20 cellular contexts compared by ENCODE assay signal in the genomic region with DNA sequence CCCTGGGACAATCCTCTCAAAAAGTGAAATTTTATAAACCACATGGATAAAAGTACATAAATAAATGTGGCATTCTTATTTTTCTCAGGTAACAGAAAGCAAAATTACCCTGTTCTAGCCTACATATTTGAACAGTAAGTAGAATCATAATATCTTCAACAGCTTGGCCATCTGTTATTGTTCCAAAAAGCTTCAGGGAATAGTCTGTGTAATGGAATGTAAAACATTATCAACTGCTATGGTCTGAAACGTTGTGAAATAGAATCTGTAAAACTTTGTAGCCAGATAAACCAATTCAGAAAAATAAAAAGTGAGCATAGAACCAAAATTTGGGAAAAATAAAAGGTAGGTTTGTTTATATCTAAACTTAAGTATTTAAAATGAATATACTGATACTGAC.
"Had no signal": no experiment of that assay in that cellular context is flagged by ENCODE, and none has a peak within 500 bp of the region (broad histone marks: within the 10 kb centered on the region; RNA-seq: fewer than 3 reads in every experiment).

No MANE protein-coding gene starts in this region.

- H3K27ac ChIP-seq: ascending aorta, esophagus squamous epithelium, heart right ventricle, prostate gland, right atrium auricular region, suprapubic skin, vagina had no signal

- H3K4me3 ChIP-seq: ascending aorta, esophagus squamous epithelium, heart right ventricle, prostate gland, right atrium auricular region, suprapubic skin, vagina had no signal

- DNase-seq: activated B cell treated with CpG ODN at 0.5 μM for 24 hours; activated CD4-positive, alpha-beta memory T cell treated with anti-CD3 and anti-CD28 coated beads for 36 hours; activated CD4-positive, alpha-beta T cell treated with anti-CD3 and anti-CD28 coated beads for 4 hours; activated naive CD4-positive, alpha-beta T cell; cortex of kidney; effector CD8-positive, alpha-beta T cell; esophagus squamous epithelium; heart right ventricle; immature natural killer cell; left ventricle myocardium superior; stimulated activated naive CD8-positive, alpha-beta T cell treated with anti-CD3 and anti-CD28 coated beads, Interleukin-15, amount 100 ng/mL, for 72 hours; T-helper 1 cell; T-helper 9 cell had no signal

- H3K36me3 Mint-ChIP-seq: immature natural killer cell had no signal

- H3K36me3 ChIP-seq: ascending aorta, esophagus squamous epithelium, heart right ventricle, prostate gland, right atrium auricular region, suprapubic skin, vagina had no signal

- H3K27me3 ChIP-seq: ascending aorta, esophagus squamous epithelium, right atrium auricular region, suprapubic skin, vagina had no signal

- H3K9me3 Mint-ChIP-seq: activated B cell treated with CpG ODN at 0.5 μM for 24 hours; central memory CD8-positive, alpha-beta T cell; stimulated activated naive CD8-positive, alpha-beta T cell treated with anti-CD3 and anti-CD28 coated beads, Interleukin-15, amount 100 ng/mL, for 72 hours had no signal

- H3K4me1 Mint-ChIP-seq: activated B cell treated with CpG ODN at 0.5 μM for 24 hours, immature natural killer cell, neural crest cell had no signal

- H3K9me3 ChIP-seq: ascending aorta, heart right ventricle, prostate gland, right atrium auricular region, suprapubic skin, vagina had no signal

- H3K27me3 Mint-ChIP-seq: activated B cell treated with CpG ODN at 0.5 μM for 24 hours; activated CD4-positive, alpha-beta memory T cell treated with anti-CD3 and anti-CD28 coated beads for 36 hours; central memory CD8-positive, alpha-beta T cell; stimulated activated naive CD8-positive, alpha-beta T cell treated with anti-CD3 and anti-CD28 coated beads, Interleukin-15, amount 100 ng/mL, for 72 hours had no signal

- H3K4me3 Mint-ChIP-seq: activated B cell treated with CpG ODN at 0.5 μM for 24 hours; activated CD4-positive, alpha-beta memory T cell treated with anti-CD3 and anti-CD28 coated beads for 36 hours; central memory CD8-positive, alpha-beta T cell; immature natural killer cell; neural crest cell; stimulated activated naive CD8-positive, alpha-beta T cell treated with anti-CD3 and anti-CD28 coated beads, Interleukin-15, amount 100 ng/mL, for 72 hours had no signal

- H3K27ac Mint-ChIP-seq: activated B cell treated with CpG ODN at 0.5 μM for 24 hours; activated CD4-positive, alpha-beta memory T cell treated with anti-CD3 and anti-CD28 coated beads for 36 hours; immature natural killer cell; stimulated activated naive CD8-positive, alpha-beta T cell treated with anti-CD3 and anti-CD28 coated beads, Interleukin-15, amount 100 ng/mL, for 72 hours had no signal

- H3K4me1 ChIP-seq: ascending aorta, esophagus squamous epithelium, heart right ventricle, prostate gland, right atrium auricular region, suprapubic skin, vagina had no signal

- ATAC-seq: heart right ventricle; left ventricle myocardium superior; stimulated activated naive CD8-positive, alpha-beta T cell treated with anti-CD3 and anti-CD28 coated beads, Interleukin-15, amount 100 ng/mL, for 72 hours had no signal
